ENCODE assay signal across 28 cellular contexts in the genomic region with DNA sequence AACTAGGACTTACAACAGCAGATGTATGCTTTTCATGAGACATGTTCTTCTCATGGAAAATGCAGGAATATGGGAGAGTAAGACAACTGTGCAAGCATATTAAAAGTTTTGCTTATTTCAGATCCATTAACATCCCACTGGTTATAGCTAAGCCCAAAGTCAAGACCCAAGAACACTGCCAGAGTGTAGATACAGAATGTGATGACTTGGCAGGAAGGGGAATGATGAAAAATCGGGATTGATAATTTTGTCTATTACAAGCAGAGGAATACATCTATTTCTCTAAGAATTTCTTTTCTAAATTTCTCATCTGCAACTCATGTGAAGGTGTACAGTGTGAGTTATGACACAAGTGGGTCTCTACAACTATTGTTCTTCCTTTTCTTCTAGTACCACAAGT.
"Had no signal": no experiment of that assay in that cellular context is flagged by ENCODE, and none has a peak within 500 bp of the region (broad histone marks: within the 10 kb centered on the region; RNA-seq: fewer than 3 reads in every experiment).

No MANE protein-coding gene starts in this region.

- ATAC-seq: activated CD8-positive, alpha-beta T cell treated with anti-CD3 and anti-CD28 coated beads for 36 hours; activated naive CD8-positive, alpha-beta T cell treated with anti-CD3 and anti-CD28 coated beads, Interleukin-2, amount 50 U/mL, for 24 hours had no signal

- DNase-seq: activated B cell treated with CpG ODN at 0.5 μM for 24 hours; activated CD4-positive, alpha-beta memory T cell treated with anti-CD3 and anti-CD28 coated beads for 36 hours; activated CD4-positive, alpha-beta T cell treated with anti-CD3 and anti-CD28 coated beads for 4 hours; activated CD4-positive, alpha-beta T cell treated with anti-CD3 and anti-CD28 coated beads, Interleukin-2, amount 10 ng/mL, durations not matched to agents 24 days and 14 days; activated CD4-positive, alpha-beta T cell treated with anti-CD3 and anti-CD28 coated beads, Interleukin-2, amount 50 U/mL, for 1 hour; activated CD4-positive, alpha-beta T cell treated with anti-CD3 and anti-CD28 coated beads, Interleukin-2, amount 50 U/mL, for 4 hours; activated CD4-positive, CD25-positive, alpha-beta regulatory T cell treated with anti-CD3 and anti-CD28 coated beads, Interleukin-2, amount 50 U/mL, for 72 hours; activated CD8-positive, alpha-beta memory T cell treated with anti-CD3 and anti-CD28 coated beads, Interleukin-2, amount 50 U/mL, for 48 hours; activated CD8-positive, alpha-beta T cell treated with anti-CD3 and anti-CD28 coated beads for 36 hours; activated effector memory CD4-positive, alpha-beta T cell treated with Interleukin-2 at 50 U/mL for 16 hours; activated gamma-delta T cell; activated naive CD4-positive, alpha-beta T cell treated with anti-CD3 and anti-CD28 coated beads, Interleukin-2, amount 10 ng/mL, durations not matched to agents 7 days and 5 days; activated naive CD4-positive, alpha-beta T cell treated with Interleukin-2 at 50 U/mL for 16 hours; activated naive CD8-positive, alpha-beta T cell treated with anti-CD3 and anti-CD28 coated beads, Interleukin-2, amount 10 ng/mL, durations not matched to agents 7 days and 5 days; activated naive CD8-positive, alpha-beta T cell treated with anti-CD3 and anti-CD28 coated beads, Interleukin-2, amount 50 U/mL, for 24 hours; activated T-cell treated with anti-CD3 and anti-CD28 coated beads, Interleukin-2, amount 50 U/mL, for 24 hours; activated T-cell treated with anti-CD3 and anti-CD28 coated beads, Interleukin-2, amount 50 U/mL, for 48 hours; amygdala; anterior cingulate cortex; caudate nucleus; cerebellar nuclear complex; T-helper 2 cell; T-helper 9 cell had no signal

- H3K36me3 ChIP-seq: ascending aorta, cardiac muscle cell had no signal

- H3K9me3 ChIP-seq: ascending aorta had no signal

- H3K4me3 ChIP-seq: ascending aorta, cardiac muscle cell had no signal

- H3K27me3 ChIP-seq: ascending aorta, cardiac muscle cell had no signal

- H3K27ac ChIP-seq: ascending aorta, cardiac muscle cell, VCaP had no signal

- H3K4me1 ChIP-seq: ascending aorta had no signal

- FAIRE-seq: bronchial epithelial cell, TTC549 had no signal
